In the genomic region with DNA sequence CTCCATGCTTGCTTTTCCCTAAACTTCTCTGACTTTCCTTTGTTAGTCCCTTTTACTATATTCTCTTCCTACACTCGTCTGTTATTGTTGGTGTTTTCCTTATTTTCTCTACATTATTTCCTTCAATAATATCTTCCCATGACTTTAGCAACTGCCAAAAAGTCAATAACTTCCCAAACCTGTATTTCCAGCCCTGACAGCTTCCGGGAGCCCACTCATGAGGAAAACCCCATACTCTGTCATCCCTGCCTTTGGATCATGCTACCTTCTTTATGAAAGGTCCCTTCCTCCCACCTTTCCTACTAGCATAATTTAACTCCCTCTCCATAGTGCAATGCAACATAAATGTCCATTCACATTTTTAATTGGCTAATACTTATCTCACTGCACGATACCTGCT, we compare ENCODE assay signal across 2 cellular contexts.
TF ChIP-seq lines count a peak whose summit lies in the region.

No MANE protein-coding gene starts in this region.

TF ChIP-seq in IMR-90, 13 proteins besides CTCF, POLR2A, EP300 and RAD21:
- no peak for TF ChIP-seq CEBPB (IDR thresholded peaks at IDR 0.05; ENCODE audit: low read depth, low read length)
- no peak for TF ChIP-seq FOS (IDR thresholded peaks at IDR 0.05; ENCODE audit: low read depth, low read length)
- TF ChIP-seq CHD1 (IDR thresholded peaks at IDR 0.05; ENCODE audit: low read depth, low read length): no peak
- no peak for TF ChIP-seq MAFK (IDR thresholded peaks at IDR 0.05; ENCODE audit: low read depth, low read length)
- no peak for TF ChIP-seq MAZ (IDR thresholded peaks at IDR 0.05; ENCODE audit: borderline replicate concordance, low read depth, low read length)
- no peak for TF ChIP-seq NFE2L2 (IDR thresholded peaks at IDR 0.05; ENCODE audit: low read depth, low read length)
- TF ChIP-seq MXI1 (IDR thresholded peaks at IDR 0.05; ENCODE audit: borderline replicate concordance, low read depth, low read length): no peak
- TF ChIP-seq RFX5 (IDR thresholded peaks at IDR 0.05; ENCODE audit: low read depth, low read length): no peak
- no peak for TF ChIP-seq RCOR1 (IDR thresholded peaks at IDR 0.05; ENCODE audit: insufficient replicate concordance, low read length)

TF ChIP-seq in H1, 55 proteins besides CTCF, POLR2A, EP300 and RAD21:
- no peak for TF ChIP-seq HDAC2 (IDR thresholded peaks at IDR 0.05; ENCODE audit: borderline replicate concordance in 1 of 2, low read depth in 2 of 2, low read length in 2 of 2)
- TF ChIP-seq MAFK (IDR thresholded peaks at IDR 0.05; ENCODE audit: low read depth, low read length): no peak
- TF ChIP-seq EGR1 (IDR thresholded peaks at IDR 0.05; ENCODE audit: borderline replicate concordance, low read depth, low read length): no peak
